Comparison of ENCODE assay signal across 19 cellular contexts in the genomic region with DNA sequence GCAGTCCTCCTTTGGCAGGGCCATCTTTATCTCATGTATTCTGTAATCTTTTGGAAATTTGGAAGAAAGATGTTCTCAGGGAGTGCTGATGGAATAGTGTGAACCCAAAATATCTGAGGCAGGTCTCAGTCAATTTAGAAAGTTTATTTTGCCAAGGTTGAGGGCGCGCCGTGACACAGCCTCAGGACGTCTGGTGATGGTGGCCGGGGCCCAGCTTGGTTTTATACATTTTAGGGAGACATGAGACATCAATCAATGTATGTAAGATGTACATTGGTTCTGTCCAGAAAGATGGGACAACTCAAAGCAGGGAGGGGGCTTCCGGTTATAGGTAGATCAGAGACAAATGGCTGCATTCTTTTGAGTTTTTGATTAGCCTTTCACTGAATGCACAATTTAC.
"Had no signal": no experiment of that assay in that cellular context is flagged by ENCODE, and none has a peak within 500 bp of the region (broad histone marks: within the 10 kb centered on the region; RNA-seq: fewer than 3 reads in every experiment).

No MANE protein-coding gene starts in this region.

- H3K36me3 ChIP-seq: left ventricle myocardium inferior, lower lobe of right lung, neural progenitor cell, ovary, prostate gland, right lobe of liver, thyroid gland, uterus had no signal

- DNase-seq: effector memory CD8-positive, alpha-beta T cell; foreskin keratinocyte; immature natural killer cell; left cardiac atrium; left ventricle myocardium inferior; lower lobe of right lung; midbrain; nucleus accumbens; ovary; right lobe of liver; stimulated activated CD4-positive, alpha-beta T cell treated with anti-CD3 and anti-CD28 coated beads, Interleukin-15, amount 100 ng/mL, for 24 hours; stimulated activated CD4-positive, alpha-beta T cell treated with anti-CD3 and anti-CD28 coated beads, Interleukin-1b, Interleukin-23, amount 100 ng/mL, for 48 hours; stimulated activated CD4-positive, alpha-beta T cell treated with anti-CD3 and anti-CD28 coated beads, Interleukin-4, amount 100 ng/mL, for 24 hours; stimulated activated naive CD4-positive, alpha-beta T cell; thyroid gland; uterus had no signal

- H3K4me3 ChIP-seq: left ventricle myocardium inferior, lower lobe of right lung, neural progenitor cell, ovary, prostate gland, right lobe of liver, thyroid gland, uterus had no signal

- H3K27me3 ChIP-seq: neural progenitor cell, ovary, right lobe of liver, thyroid gland, uterus had no signal

- H3K4me1 ChIP-seq: foreskin keratinocyte, lower lobe of right lung, neural progenitor cell, prostate gland, right lobe of liver, thyroid gland, uterus had no signal

- H3K9ac ChIP-seq: neural progenitor cell had no signal

- H3K4me2 ChIP-seq: neural progenitor cell had no signal

- H3K27ac ChIP-seq: epithelial cell of prostate, foreskin keratinocyte, left ventricle myocardium inferior, lower lobe of right lung, neural progenitor cell, ovary, prostate gland, right lobe of liver, thyroid gland, uterus had no signal

- H3K9me3 ChIP-seq: left ventricle myocardium inferior, lower lobe of right lung, ovary, prostate gland, right lobe of liver, thyroid gland, uterus had no signal
